ENCODE assay signal across 1 cellular context in genomic region chr15:40137907-40138570, GRCh38.
TF ChIP-seq lines count a peak whose summit lies in the region.

No MANE protein-coding gene starts in this region.

TF ChIP-seq in H1, 55 proteins besides CTCF, POLR2A, EP300 and RAD21:
- no peak for TF ChIP-seq YY1 (IDR thresholded peaks at IDR 0.05; ENCODE audit: low read depth, low read length)
- TF ChIP-seq POLR2AphosphoS5 (IDR thresholded peaks at IDR 0.05; ENCODE audit: low read depth, low read length), result no peak
- no peak for TF ChIP-seq TAF1 (IDR thresholded peaks at IDR 0.05; ENCODE audit: low read depth, low read length)
- TF ChIP-seq CEBPB (IDR thresholded peaks at IDR 0.05; ENCODE audit: low read depth, low read length), result no peak
- no peak for TF ChIP-seq RFX5 (IDR thresholded peaks at IDR 0.05; ENCODE audit: borderline replicate concordance, low read depth, low read length)
